15 cellular contexts compared by ENCODE assay signal in the genomic region with DNA sequence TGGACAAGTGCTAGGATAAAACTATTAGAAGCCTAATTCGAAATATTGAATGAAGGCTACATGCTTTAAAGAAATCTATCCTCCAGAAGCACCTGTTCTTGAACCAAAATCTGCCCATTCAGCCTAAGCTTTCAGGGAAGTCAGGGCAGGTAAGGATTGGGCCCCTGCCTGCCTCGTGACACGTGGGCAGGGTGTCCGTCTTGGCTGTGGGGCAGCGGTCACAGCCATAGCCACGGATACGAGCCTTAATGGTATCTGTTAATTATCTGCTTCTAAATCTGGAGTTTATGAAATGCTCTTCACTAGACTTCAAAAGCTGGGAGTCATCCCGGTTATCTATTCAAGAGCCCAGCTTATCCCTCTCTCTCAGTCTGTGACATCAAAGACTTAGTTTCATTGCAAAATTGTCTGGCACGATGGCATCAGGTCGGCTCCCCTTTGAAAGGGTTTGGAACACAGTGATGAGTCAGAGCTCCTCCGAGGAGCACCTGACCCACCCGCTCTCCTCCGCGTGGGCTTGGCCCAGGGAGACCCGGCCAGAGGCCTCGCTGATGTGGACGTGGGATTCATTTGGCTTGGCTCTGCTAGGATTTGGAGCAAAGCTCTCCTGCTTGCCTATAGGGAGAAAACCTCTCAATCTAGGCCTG.
"Had no signal": no experiment of that assay in that cellular context is flagged by ENCODE, and none has a peak within 500 bp of the region (broad histone marks: within the 10 kb centered on the region; RNA-seq: fewer than 3 reads in every experiment).

No MANE protein-coding gene starts in this region.

- H3K4me3 ChIP-seq: ascending aorta, heart left ventricle, left ventricle myocardium inferior had no signal

- H3K36me3 ChIP-seq: ascending aorta, heart left ventricle, left ventricle myocardium inferior had no signal

- DNase-seq: activated CD4-positive, alpha-beta memory T cell treated with anti-CD3 and anti-CD28 coated beads for 36 hours; activated CD4-positive, CD25-positive, alpha-beta regulatory T cell treated with anti-CD3 and anti-CD28 coated beads, Interleukin-2, amount 50 U/mL, for 72 hours; activated CD8-positive, alpha-beta memory T cell treated with anti-CD3 and anti-CD28 coated beads, Interleukin-2, amount 50 U/mL, for 4 hours; activated naive CD8-positive, alpha-beta T cell treated with anti-CD3 and anti-CD28 coated beads, Interleukin-2, amount 10 ng/mL, durations not matched to agents 7 days and 5 days; activated T-cell treated with anti-CD3 and anti-CD28 coated beads, Interleukin-2, amount 50 U/mL, for 72 hours; foreskin melanocyte; heart left ventricle; kidney; left ventricle myocardium inferior; posterior cingulate gyrus; right cardiac atrium; stimulated activated naive CD4-positive, alpha-beta T cell; substantia nigra had no signal

- H3K4me1 ChIP-seq: ascending aorta, heart left ventricle, left ventricle myocardium inferior had no signal

- ATAC-seq: activated T-cell treated with anti-CD3 and anti-CD28 coated beads, Interleukin-2, amount 50 U/mL, for 72 hours; heart left ventricle; right cardiac atrium had no signal

- H3K27me3 ChIP-seq: ascending aorta had no signal

- H3K4me1 Mint-ChIP-seq: activated naive CD8-positive, alpha-beta T cell treated with anti-CD3 and anti-CD28 coated beads, Interleukin-2, amount 10 ng/mL, durations not matched to agents 7 days and 5 days had no signal

- H3K36me3 Mint-ChIP-seq: activated CD4-positive, alpha-beta memory T cell treated with anti-CD3 and anti-CD28 coated beads for 36 hours; type B pancreatic cell had no signal

- H3K27ac ChIP-seq: ascending aorta, heart left ventricle, left ventricle myocardium inferior had no signal

- H3K4me3 Mint-ChIP-seq: activated CD4-positive, alpha-beta memory T cell treated with anti-CD3 and anti-CD28 coated beads for 36 hours; activated naive CD8-positive, alpha-beta T cell treated with anti-CD3 and anti-CD28 coated beads, Interleukin-2, amount 10 ng/mL, durations not matched to agents 7 days and 5 days; activated T-cell treated with anti-CD3 and anti-CD28 coated beads, Interleukin-2, amount 50 U/mL, for 72 hours; type B pancreatic cell had no signal

- H3K27me3 Mint-ChIP-seq: type B pancreatic cell had no signal

- H3K27ac Mint-ChIP-seq: activated CD4-positive, alpha-beta memory T cell treated with anti-CD3 and anti-CD28 coated beads for 36 hours; activated naive CD8-positive, alpha-beta T cell treated with anti-CD3 and anti-CD28 coated beads, Interleukin-2, amount 10 ng/mL, durations not matched to agents 7 days and 5 days; activated T-cell treated with anti-CD3 and anti-CD28 coated beads, Interleukin-2, amount 50 U/mL, for 72 hours; type B pancreatic cell had no signal
